ENCODE assay signal across 34 cellular contexts in genomic region chr5:180222056-180222455, GRCh38. TPM values are rescaled to one million over a fixed set of nuclear protein-coding genes. Genes with fewer than 3 reads are reported as not detected.
"Had no signal": no experiment of that assay in that cellular context is flagged by ENCODE, and none has a peak within 500 bp of the region (broad histone marks: within the 10 kb centered on the region; RNA-seq: fewer than 3 reads in every experiment).

No MANE protein-coding gene starts in this region.

- H3K36me3 ChIP-seq: cardiac muscle cell, esophagus squamous epithelium, WERI-Rb-1 had no signal

- H3K27me3 Mint-ChIP-seq: activated B cell treated with CpG ODN at 0.5 μM for 24 hours; activated CD8-positive, alpha-beta T cell treated with anti-CD3 and anti-CD28 coated beads for 36 hours; activated naive CD8-positive, alpha-beta T cell; activated T-helper 17 cell treated with anti-CD3 and anti-CD28 coated beads, Interleukin-2, amount 50 U/mL, for 72 hours; effector memory CD8-positive, alpha-beta T cell; T-helper 17 cell had no signal

- H3K27ac Mint-ChIP-seq: activated B cell treated with CpG ODN at 0.5 μM for 24 hours; activated CD8-positive, alpha-beta T cell treated with anti-CD3 and anti-CD28 coated beads for 36 hours; activated naive CD8-positive, alpha-beta T cell; activated T-helper 17 cell treated with anti-CD3 and anti-CD28 coated beads, Interleukin-2, amount 50 U/mL, for 72 hours; effector memory CD8-positive, alpha-beta T cell; T-helper 17 cell; T-helper 2 cell treated with Interferon-gamma antibody and Interleukin-4, amounts not matched to agents 5 μg/mL and 100 μg/mL, for 36 hours had no signal

- H3K4me1 Mint-ChIP-seq: activated B cell treated with CpG ODN at 0.5 μM for 24 hours; activated T-helper 17 cell treated with anti-CD3 and anti-CD28 coated beads, Interleukin-2, amount 50 U/mL, for 72 hours; T-helper 17 cell had no signal

- DNase-seq: activated B cell treated with CpG ODN at 0.5 μM for 24 hours; activated CD4-positive, alpha-beta T cell treated with anti-CD3 and anti-CD28 coated beads for 48 hours; activated CD4-positive, alpha-beta T cell treated with anti-CD3 and anti-CD28 coated beads, Interleukin-2, amount 50 U/mL, for 1 hour; activated CD4-positive, alpha-beta T cell treated with anti-CD3 and anti-CD28 coated beads, Interleukin-2, amount 50 U/mL, for 48 hours; activated CD8-positive, alpha-beta T cell treated with anti-CD3 and anti-CD28 coated beads for 36 hours; activated effector memory CD4-positive, alpha-beta T cell treated with Interleukin-2 at 50 U/mL for 16 hours; activated gamma-delta T cell treated with Interleukin-2 at 50 U/mL for 16 hours; activated naive CD4-positive, alpha-beta T cell treated with anti-CD3 and anti-CD28 coated beads, Interleukin-2, amount 50 U/mL, for 16 hours; activated naive CD4-positive, alpha-beta T cell treated with Interleukin-2 at 50 U/mL for 16 hours; activated T-cell treated with anti-CD3 and anti-CD28 coated beads, Interleukin-2, amount 50 U/mL, for 4 hours; amniotic stem cell; anterior cingulate cortex; cortex of kidney; dermis blood vessel endothelial cell; effector CD4-positive, alpha-beta T cell; effector memory CD8-positive, alpha-beta T cell; erythroblast; esophagus squamous epithelium; foreskin melanocyte; T-helper 1 cell; T-helper 17 cell; T1000; WERI-Rb-1 had no signal

- H3K4me3 ChIP-seq: cardiac muscle cell, esophagus squamous epithelium, gastroesophageal sphincter had no signal

- H3K27me3 ChIP-seq: cardiac muscle cell, esophagus squamous epithelium, gastroesophageal sphincter had no signal

- H3K4me1 ChIP-seq: esophagus squamous epithelium, gastroesophageal sphincter had no signal

- H3K4me3 Mint-ChIP-seq: activated B cell treated with CpG ODN at 0.5 μM for 24 hours; activated CD8-positive, alpha-beta T cell treated with anti-CD3 and anti-CD28 coated beads for 36 hours; activated naive CD8-positive, alpha-beta T cell; activated T-cell treated with anti-CD3 and anti-CD28 coated beads, Interleukin-2, amount 50 U/mL, for 4 hours; activated T-helper 17 cell treated with anti-CD3 and anti-CD28 coated beads, Interleukin-2, amount 50 U/mL, for 72 hours; effector memory CD8-positive, alpha-beta T cell; T-helper 17 cell; T-helper 2 cell treated with Interferon-gamma antibody and Interleukin-4, amounts not matched to agents 5 μg/mL and 100 μg/mL, for 36 hours had no signal

- FAIRE-seq: astrocyte, colon had no signal

- H3K27ac ChIP-seq: cardiac muscle cell, esophagus squamous epithelium, gastroesophageal sphincter, WERI-Rb-1 had no signal

RNA-seq across cellular contexts. Expression of gene RASGEF1C, which starts 13.0 kb away (rescaled TPM):
- total RNA-seq: activated B cell treated with CpG ODN at 0.5 μM for 24 hours; activated CD8-positive, alpha-beta T cell treated with anti-CD3 and anti-CD28 coated beads for 36 hours; activated T-cell treated with anti-CD3 and anti-CD28 coated beads, Interleukin-2, amount 50 U/mL, for 4 hours; activated T-helper 17 cell treated with anti-CD3 and anti-CD28 coated beads, Interleukin-2, amount 50 U/mL, for 72 hours; chondrocyte; dermis blood vessel endothelial cell; fibroblast of villous mesenchyme; glomerular endothelial cell; T-helper 17 cell had no signal
- polyA plus RNA-seq: fibroblast of lung had no signal
